Comparison of ENCODE assay signal across 12 cellular contexts in the genomic region with DNA sequence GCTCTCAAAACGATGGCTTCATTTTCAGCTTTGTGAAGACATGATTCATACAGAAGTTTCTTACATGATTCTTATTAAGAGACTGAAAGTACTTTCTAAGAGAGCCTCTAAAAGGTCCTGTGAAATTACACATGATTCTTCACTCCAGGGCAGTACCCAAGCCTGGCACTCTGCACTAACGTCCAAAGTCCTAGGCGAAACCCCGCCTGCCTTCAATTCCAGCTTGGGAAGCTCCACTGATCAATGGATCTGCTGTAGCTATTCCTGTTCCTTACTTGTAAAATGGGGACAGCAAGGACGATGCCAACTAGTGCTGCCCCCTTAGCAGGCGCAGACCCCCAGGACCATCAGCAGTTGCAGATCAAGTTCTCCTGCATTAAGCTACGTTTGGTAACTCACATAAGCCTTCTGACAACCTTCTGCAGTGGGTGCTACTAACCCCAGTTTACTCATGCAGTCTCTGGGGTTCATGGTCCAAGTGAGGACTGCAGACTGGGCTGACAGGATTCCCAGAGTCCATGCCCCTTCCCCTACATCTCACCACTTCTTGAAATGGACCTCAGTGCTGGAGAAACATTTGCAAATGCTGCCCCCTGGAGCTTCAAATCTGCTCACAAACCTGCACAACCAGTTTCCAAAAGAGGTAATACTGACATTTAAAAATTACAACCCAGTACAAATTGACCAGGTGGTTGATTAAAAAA. TPM values are rescaled to one million over a fixed set of nuclear protein-coding genes. Genes with fewer than 3 reads are reported as not detected.
A peak's percentile ranks its signal among the peaks of the same experiment; 100 is the strongest.
DNase-seq lines count a peak whose midpoint lies in the region; ATAC-seq and TF ChIP-seq lines count a peak whose summit lies in the region.
"Had no signal": no experiment of that assay in that cellular context is flagged by ENCODE, and none has a peak within 500 bp of the region (broad histone marks: within the 10 kb centered on the region; RNA-seq: fewer than 3 reads in every experiment).

No MANE protein-coding gene starts in this region.

- no peak overlapping the region for H3K4me3 ChIP-seq in AG10803 (ENCODE audit: low read length)
- no peak overlapping the region for H3K4me3 ChIP-seq in astrocyte of the cerebellum (ENCODE audit: low read depth, low read length)
- no peak overlapping the region for H3K4me3 ChIP-seq in ascending aorta

- H3K9me3 ChIP-seq in ascending aorta = no peaks in the 10 kb centered on the region

- no peaks in the 10 kb centered on the region for H3K9me3 Mint-ChIP-seq in HFFc6
- H3K9me3 Mint-ChIP-seq: activated T-helper 2 cell treated with anti-CD3 and anti-CD28 coated beads, Interferon-gamma antibody, Interleukin-2, Interleukin-4, amounts not matched to agents 10 μg/mL and 5 μg/mL and 100 μg/mL, durations not matched to agents 14 hours and 24 hours and 36 hours; CD4-positive, alpha-beta T cell had no signal

- peaks cover 31 to 48% of the 10 kb centered on the region in 2 donors for H3K36me3 ChIP-seq in ascending aorta

- no peak overlapping the region for H3K4me3 Mint-ChIP-seq in HFFc6
- H3K4me3 Mint-ChIP-seq: CD4-positive, alpha-beta T cell had no signal

- no peaks in the 10 kb centered on the region for H3K27me3 Mint-ChIP-seq in HFFc6 (ENCODE audit: insufficient read depth)
- H3K27me3 Mint-ChIP-seq: CD4-positive, alpha-beta T cell had no signal

- DNase-seq in AG10803 (ENCODE audit: low read depth) (no peak), HFFc6 (no peak), astrocyte of the cerebellum (ENCODE audit: low read depth) (no peak), left lobe of liver (ENCODE audit: low spot score) (peak; percentile 81), mesenteric fat pad (ENCODE audit: low spot score) (no peak), ascending aorta (ENCODE audit: low spot score in 2 of 2) (no peak)
- DNase-seq: CD4-positive, alpha-beta T cell; central memory CD4-positive, alpha-beta T cell; H7 had no signal

- peak; percentile 12; the same call in 1 of the 2 replicates for TF ChIP-seq CTCF in AG10803 (conservative IDR thresholded peaks at IDR 0.05; ENCODE audit: low read length)
- peak; percentile 65 for TF ChIP-seq CTCF in HFFc6 (IDR thresholded peaks at IDR 0.05)
- TF ChIP-seq CTCF in astrocyte of the cerebellum (IDR thresholded peaks at IDR 0.05; ENCODE audit: low read depth, low read length, missing control alignments) = peak; percentile 16
- no peak for TF ChIP-seq CTCF in ascending aorta (IDR thresholded peaks at IDR 0.05)

- H3K27ac ChIP-seq in ascending aorta = no peak overlapping the region

- H3K4me1 Mint-ChIP-seq in HFFc6 (ENCODE audit: low read depth) = peaks cover 7% of the 10 kb centered on the region; the same call in 1 of the 2 replicates

- H3K27ac Mint-ChIP-seq in HFFc6 = no peak overlapping the region
- H3K27ac Mint-ChIP-seq: activated T-helper 2 cell treated with anti-CD3 and anti-CD28 coated beads, Interferon-gamma antibody, Interleukin-2, Interleukin-4, amounts not matched to agents 10 μg/mL and 5 μg/mL and 100 μg/mL, durations not matched to agents 14 hours and 24 hours and 36 hours; CD4-positive, alpha-beta T cell had no signal

- ATAC-seq in left lobe of liver = peak; percentile 78
- ATAC-seq in HG03139 (IDR thresholded peaks at IDR 0.05; ENCODE audit: unreplicated experiment) = no peak
- no peak for ATAC-seq in HG02840 (IDR thresholded peaks at IDR 0.05; ENCODE audit: low FRiP score, unreplicated experiment)

- intact Hi-C loops in ascending aorta (cut with DNase I) = no loop called here

- no peaks in the 10 kb centered on the region for H3K27me3 ChIP-seq in ascending aorta

- no peaks in the 10 kb centered on the region for H3K4me1 ChIP-seq in ascending aorta

- in situ Hi-C loops in astrocyte of the cerebellum (cut with HindIII; ENCODE audit: low sequenced_read_pairs) = no loop called here

- peaks cover 21% of the 10 kb centered on the region for H3K36me3 Mint-ChIP-seq in HFFc6 (ENCODE audit: low read depth)

RNA-seq across cellular contexts. Expression of a gene that starts 10.6 kb away (rescaled TPM):
- 10 to 100 TPM in 3 of 6 experiments, 1 to 10 TPM in 3; 9.4 to 12.0 (median 10.1) TPM for total RNA-seq in HFFc6 (2021; fragmentation: NEBNext Ultra II Directional; extraction: Animal tissue kit (Norgen Biotek cat#: 25700))
- total RNA-seq in left lobe of liver = 7.1 TPM
- total RNA-seq in mesenteric fat pad = 18.1 TPM
- 1.9 TPM for total RNA-seq in ascending aorta

RNA-seq across cellular contexts. Expression of a gene that starts 10.7 kb away (rescaled TPM):
- total RNA-seq in HFFc6 (2021; fragmentation: NEBNext Ultra II Directional; extraction: Animal tissue kit (Norgen Biotek cat#: 25700)) = 10 to 100 TPM; 73.3 to 90.8 (median 80.7) TPM
- total RNA-seq in left lobe of liver (9.3 TPM), mesenteric fat pad (99.3 TPM), ascending aorta (166 TPM)

Comparison
In these comparisons a context has a peak if more than half of its experiments do, and no peak if none do; other contexts are left out.
1. CTCF ChIP-seq: peak in AG10803 (single experiment), HFFc6 (single experiment) and astrocyte of the cerebellum (single experiment); none in ascending aorta (0 of 3).